In genomic region chr22:41091139-41092022, GRCh38 we compare ENCODE assay signal across 8 cellular contexts. TPM values are rescaled to one million over a fixed set of nuclear protein-coding genes. Genes with fewer than 3 reads are reported as not detected.
DNase-seq lines count a peak whose midpoint lies in the region; ATAC-seq and TF ChIP-seq lines count a peak whose summit lies in the region.

No MANE protein-coding gene starts in this region.

- DNase-seq in DMS53 (lab: John Stamatoyannopoulos, UW) (peak; percentile 98), KG1 (lab: John Stamatoyannopoulos, UW) (peak; percentile 93)
- peak; percentile 99 for DNase-seq in activated T-cell treated with anti-CD3 and anti-CD28 coated beads, Interleukin-2, amount 50 U/mL, for 48 hours
- peak; percentile 99 for DNase-seq in stimulated activated CD8-positive, alpha-beta memory T cell treated with anti-CD3 and anti-CD28 coated beads, Interleukin-4, amount 100 ng/mL, for 48 hours

- H3K9me3 ChIP-seq in esophagus (ENCODE audit: control insufficient read depth in 2 of 2, insufficient read depth in 1 of 2, low read depth in 1 of 2, low read length in 1 of 2): no peaks in the 10 kb centered on the region
- H3K9me3 ChIP-seq in mucosa of stomach (ENCODE audit: control insufficient read depth, low read length): no peaks in the 10 kb centered on the region

- no peaks in the 10 kb centered on the region for H3K27me3 ChIP-seq in esophagus (ENCODE audit: control insufficient read depth in 1 of 2, insufficient read depth in 2 of 2, low read length in 2 of 2)
- no peaks in the 10 kb centered on the region for H3K27me3 ChIP-seq in mucosa of stomach (ENCODE audit: control insufficient read depth, insufficient read depth, low read length)

- peak overlapping the region; percentile 99 for H3K9ac ChIP-seq in mucosa of stomach (ENCODE audit: low read length)

- peak; percentile 70 for ATAC-seq in GM21723 (IDR thresholded peaks at IDR 0.05; ENCODE audit: unreplicated experiment)

- H3K36me3 ChIP-seq in esophagus (ENCODE audit: control insufficient read depth in 2 of 2, insufficient read depth in 2 of 2, low read length in 1 of 2): no peaks in the 10 kb centered on the region
- H3K36me3 ChIP-seq in mucosa of stomach (ENCODE audit: control insufficient read depth, insufficient read depth, low read length): no peaks in the 10 kb centered on the region

- WGBS in esophagus, 2 donors: 1% methylated on average over 61 to 66 of the region's 66 CpGs

- H3K4me3 ChIP-seq in esophagus (ENCODE audit: low read depth in 1 of 2, low read length in 2 of 2) (peak overlapping the region; percentile 81 to 91), mucosa of stomach (ENCODE audit: low read length) (peak overlapping the region; percentile 72)

- H3K4me1 ChIP-seq in esophagus (ENCODE audit: control insufficient read depth in 2 of 2, insufficient read depth in 2 of 2, low read length in 1 of 2) (peaks cover 0 to 2% of the 10 kb centered on the region in 2 donors), mucosa of stomach (ENCODE audit: control insufficient read depth, insufficient read depth, low read length) (peaks cover 15% of the 10 kb centered on the region)

- peak overlapping the region; percentile 100 for H3K27ac ChIP-seq in esophagus (ENCODE audit: low read depth in 2 of 2, low read length in 1 of 2)

TF ChIP-seq in PFSK-1, 5 proteins besides CTCF, POLR2A, EP300 and RAD21:
- TF ChIP-seq TAF1 (IDR thresholded peaks at IDR 0.05; ENCODE audit: borderline replicate concordance, insufficient read depth, low read length) (peak; percentile 79; the same call in 1 of the 2 replicates), FOXP2 (optimal IDR thresholded peaks at IDR 0.05; ENCODE audit: borderline replicate concordance, extremely low read depth, extremely low read length, insufficient read depth) (peak; percentile 61), POLR2AphosphoS5 (IDR thresholded peaks at IDR 0.05; ENCODE audit: low read depth, low read length) (peak; percentile 60), SIN3A (IDR thresholded peaks at IDR 0.05; ENCODE audit: borderline replicate concordance, insufficient read depth, low read length) (peak; percentile 6; the same call in 1 of the 2 replicates), REST (IDR thresholded peaks at IDR 0.05; ENCODE audit: insufficient read depth in 1 of 2, low read depth in 2 of 2, low read length in 2 of 2) (no peak)
TF ChIP-seq in PFSK-1: peak in this region for 4.

RNA-seq across cellular contexts. Expression of gene EP300, which starts 1.0 kb away (rescaled TPM):
- polyA plus RNA-seq in PFSK-1 (2012; ENCODE audit: insufficient read length, low read depth): 35.6 TPM
- polyA plus RNA-seq in esophagus: 10 to 100 TPM; 11.6 to 13.7 TPM

Comparison
In these comparisons a context has a peak if more than half of its experiments do, and no peak if none do; other contexts are left out.
1. Peak in every context shown above with its lines: DNase-seq, ATAC-seq, H3K4me3 ChIP-seq and H3K27ac ChIP-seq.